ENCODE assay signal across 15 cellular contexts in the genomic region with DNA sequence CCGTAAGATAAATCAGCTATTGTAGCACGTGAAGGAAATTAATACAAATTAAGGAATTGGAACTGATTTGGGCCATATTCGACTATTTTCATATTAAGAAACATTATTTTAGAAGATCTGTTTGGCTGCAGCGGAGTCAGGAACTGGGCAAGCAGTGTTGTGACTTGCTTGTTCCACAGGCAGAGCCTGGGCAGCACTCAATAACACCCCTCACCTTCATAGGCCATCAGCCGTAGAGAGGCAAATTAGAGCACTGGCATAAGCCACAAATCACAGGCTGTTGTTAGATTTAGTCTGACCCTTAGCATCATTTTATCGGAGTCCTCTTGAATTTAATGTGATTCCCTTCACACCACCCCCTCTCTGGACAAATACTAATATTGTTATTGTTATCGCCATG.
"Had no signal": no experiment of that assay in that cellular context is flagged by ENCODE, and none has a peak within 500 bp of the region (broad histone marks: within the 10 kb centered on the region; RNA-seq: fewer than 3 reads in every experiment).

No MANE protein-coding gene starts in this region.

- H3K4me1 Mint-ChIP-seq: activated CD4-positive, alpha-beta T cell treated with anti-CD3 and anti-CD28 coated beads, Interleukin-2, amount 10 ng/mL, durations not matched to agents 7 days and 5 days; memory B cell; natural killer cell; stimulated activated naive B cell treated with anti-CD40 and anti-IgM and Interleukin-4, amounts not matched to agents 10 μg/mL and 1 μg/mL and 100 μg/mL, for 72 hours had no signal

- H3K4me3 Mint-ChIP-seq: activated CD4-positive, alpha-beta T cell treated with anti-CD3 and anti-CD28 coated beads, Interleukin-2, amount 10 ng/mL, durations not matched to agents 7 days and 5 days; endodermal cell; memory B cell; natural killer cell; stimulated activated naive B cell treated with anti-CD40 and anti-IgM and Interleukin-4, amounts not matched to agents 10 μg/mL and 1 μg/mL and 100 μg/mL, for 72 hours had no signal

- H3K36me3 Mint-ChIP-seq: memory B cell; natural killer cell; stimulated activated naive B cell treated with anti-CD40 and anti-IgM and Interleukin-4, amounts not matched to agents 10 μg/mL and 1 μg/mL and 100 μg/mL, for 72 hours had no signal

- H3K36me3 ChIP-seq: breast epithelium, SJSA1 had no signal

- H3K4me3 ChIP-seq: breast epithelium, SJSA1 had no signal

- H3K27ac Mint-ChIP-seq: activated CD4-positive, alpha-beta T cell treated with anti-CD3 and anti-CD28 coated beads, Interleukin-2, amount 10 ng/mL, durations not matched to agents 7 days and 5 days; endodermal cell; memory B cell; natural killer cell; stimulated activated naive B cell treated with anti-CD40 and anti-IgM and Interleukin-4, amounts not matched to agents 10 μg/mL and 1 μg/mL and 100 μg/mL, for 72 hours had no signal

- H3K27ac ChIP-seq: breast epithelium, SJSA1 had no signal

- H3K27me3 ChIP-seq: breast epithelium, SJSA1 had no signal

- H3K9me3 Mint-ChIP-seq: activated CD4-positive, alpha-beta T cell treated with anti-CD3 and anti-CD28 coated beads, Interleukin-2, amount 10 ng/mL, durations not matched to agents 7 days and 5 days; endodermal cell; memory B cell; natural killer cell; stimulated activated naive B cell treated with anti-CD40 and anti-IgM and Interleukin-4, amounts not matched to agents 10 μg/mL and 1 μg/mL and 100 μg/mL, for 72 hours had no signal

- DNase-seq: activated CD4-positive, alpha-beta T cell treated with anti-CD3 and anti-CD28 coated beads, Interleukin-2, amount 10 ng/mL, durations not matched to agents 7 days and 5 days; activated CD8-positive, alpha-beta memory T cell treated with anti-CD3 and anti-CD28 coated beads for 24 hours; activated naive CD4-positive, alpha-beta T cell treated with Interleukin-2 at 50 U/mL for 16 hours; anterior cingulate cortex; endodermal cell; hippocampal formation; natural killer cell; stimulated activated CD4-positive, alpha-beta T cell treated with anti-CD3 and anti-CD28 coated beads, Interleukin-2, amount 100 ng/mL, for 48 hours; stimulated activated naive B cell treated with anti-CD40 and anti-IgM and Interleukin-4, amounts not matched to agents 10 μg/mL and 1 μg/mL and 100 μg/mL, for 72 hours; substantia nigra; trophoblast cell had no signal

- H3K4me1 ChIP-seq: breast epithelium, SJSA1 had no signal

- ATAC-seq: left lobe of liver; natural killer cell; stimulated activated naive B cell treated with anti-CD40 and anti-IgM and Interleukin-4, amounts not matched to agents 10 μg/mL and 1 μg/mL and 100 μg/mL, for 72 hours had no signal

- H3K9me3 ChIP-seq: breast epithelium, SJSA1 had no signal

- H3K27me3 Mint-ChIP-seq: activated CD4-positive, alpha-beta T cell treated with anti-CD3 and anti-CD28 coated beads, Interleukin-2, amount 10 ng/mL, durations not matched to agents 7 days and 5 days; stimulated activated naive B cell treated with anti-CD40 and anti-IgM and Interleukin-4, amounts not matched to agents 10 μg/mL and 1 μg/mL and 100 μg/mL, for 72 hours had no signal
